In genomic region chr5:155303134-155303533, GRCh38 we compare ENCODE assay signal across 12 cellular contexts.
"Had no signal": no experiment of that assay in that cellular context is flagged by ENCODE, and none has a peak within 500 bp of the region (broad histone marks: within the 10 kb centered on the region; RNA-seq: fewer than 3 reads in every experiment).

No MANE protein-coding gene starts in this region.

- H3K4me3 ChIP-seq: breast epithelium, dorsolateral prefrontal cortex, psoas muscle, uterus had no signal

- DNase-seq: activated CD4-positive, alpha-beta memory T cell treated with anti-CD3 and anti-CD28 coated beads for 36 hours; activated gamma-delta T cell treated with Interleukin-2 at 50 U/mL for 16 hours; activated T-cell treated with anti-CD3 and anti-CD28 coated beads, Interleukin-2, amount 50 U/mL, for 48 hours; aorta; dorsolateral prefrontal cortex; hypothalamus; psoas muscle; stimulated activated CD4-positive, alpha-beta T cell treated with anti-CD3 and anti-CD28 coated beads, Interleukin-2, amount 100 ng/mL, for 48 hours; uterus had no signal

- H3K36me3 ChIP-seq: breast epithelium, uterus had no signal

- H3K27me3 ChIP-seq: breast epithelium, uterus had no signal

- H3K9me3 ChIP-seq: breast epithelium, psoas muscle, uterus had no signal

- H3K27ac ChIP-seq: breast epithelium, dorsolateral prefrontal cortex, psoas muscle, uterus had no signal

- H3K4me1 ChIP-seq: breast epithelium, psoas muscle, uterus had no signal

- ATAC-seq: activated CD4-positive, CD25-positive, alpha-beta regulatory T cell treated with anti-CD3 and anti-CD28 coated beads, Interleukin-2, amount 50 U/mL, for 24 hours; esophagus mucosa; psoas muscle had no signal
